Comparison of ENCODE assay signal across 1 cellular context in the genomic region with DNA sequence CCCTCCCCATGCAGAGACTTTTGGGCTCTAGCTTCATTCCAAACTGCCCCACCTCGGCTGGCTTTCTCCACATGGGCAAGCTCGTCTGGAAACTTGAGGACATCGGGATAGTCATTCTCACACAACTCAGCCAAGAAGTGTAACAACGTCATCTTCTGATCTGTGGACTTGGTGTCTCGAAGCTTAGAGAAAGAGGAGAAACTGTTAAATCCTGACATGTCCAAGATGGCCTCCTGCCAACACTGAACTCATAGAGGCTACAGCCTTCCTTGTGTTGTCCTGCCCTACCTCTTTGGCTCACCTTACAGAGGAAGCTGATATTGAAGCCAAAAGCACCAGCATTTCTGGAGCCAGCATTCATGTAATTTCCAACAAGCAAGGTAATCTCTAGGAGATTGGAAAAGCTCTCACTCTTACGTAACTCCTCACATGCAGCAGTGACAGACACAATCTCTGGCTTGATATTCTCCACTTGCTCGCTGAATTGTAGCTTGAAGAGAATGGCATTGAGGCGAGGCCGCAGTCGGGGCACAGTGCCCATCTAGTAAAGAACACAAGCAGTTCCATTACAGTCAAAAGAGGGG.
TF ChIP-seq lines count a peak whose summit lies in the region.

No MANE protein-coding gene starts in this region.

TF ChIP-seq in endothelial cell of umbilical vein, 7 proteins besides CTCF, POLR2A, EP300 and RAD21:
- TF ChIP-seq FOS (IDR thresholded peaks at IDR 0.05; ENCODE audit: borderline replicate concordance, insufficient read depth, low read length) = no peak
- TF ChIP-seq EZH2 (IDR thresholded peaks at IDR 0.05; ENCODE audit: borderline replicate concordance, low read depth, low read length, severe bottlenecking) = no peak
- TF ChIP-seq MAX (IDR thresholded peaks at IDR 0.05; ENCODE audit: insufficient read depth, insufficient read length) = no peak
- no peak for TF ChIP-seq POLR2AphosphoS5 (IDR thresholded peaks at IDR 0.05; ENCODE audit: insufficient read depth, low read depth, low read length)
- TF ChIP-seq JUN (IDR thresholded peaks at IDR 0.05; ENCODE audit: borderline replicate concordance, insufficient read depth, insufficient read length, low read depth) = no peak
- no peak for TF ChIP-seq MYC (IDR thresholded peaks at IDR 0.05; ENCODE audit: low read depth, low read length)
- no peak for TF ChIP-seq GATA2 (IDR thresholded peaks at IDR 0.05; ENCODE audit: insufficient read depth, insufficient read length, low read depth, low read length)
